8 cellular contexts compared by ENCODE assay signal in genomic region chr16:20849587-20850390, GRCh38. TPM values are rescaled to one million over a fixed set of nuclear protein-coding genes. Genes with fewer than 3 reads are reported as not detected.
DNase-seq lines count a peak whose midpoint lies in the region; ATAC-seq and TF ChIP-seq lines count a peak whose summit lies in the region.

No MANE protein-coding gene starts in this region.

- no peaks in the 10 kb centered on the region for H3K9me3 ChIP-seq in HCT116 (ENCODE audit: control insufficient read depth in 1 of 2, insufficient read depth in 1 of 2, low read depth in 1 of 2, low read length in 2 of 2)
- H3K9me3 ChIP-seq in OCI-LY7 (ENCODE audit: low read length): no peaks in the 10 kb centered on the region
- H3K9me3 ChIP-seq in esophagus muscularis mucosa: no peaks in the 10 kb centered on the region

- CTCF ChIA-PET in HCT116 (lab: Charles Lee): interaction anchor here (0.6 to 3.2 kb wide), 17 partner anchors 16 to 1471 kb away, joined by 3 to 41 read pairs (median 5); partner anchors contain the start of genes ERI2 and REXO5
- CTCF ChIA-PET in OCI-LY7 (lab: Charles Lee; ENCODE audit: unreplicated experiment): interaction anchor here (0.6 kb wide), 1 partner anchor 18 kb away, joined by 3 read pairs; no protein-coding TSS in a partner anchor

- H3K36me3 Mint-ChIP-seq in natural killer cell treated with Interleukin-12 subunit alpha and Interleukin-12 subunit beta and Interleukin-15 and Interleukin-18, amount 100 ng/mL, for 72 hours: no peaks in the 10 kb centered on the region

- 43% methylated on average over 6 of the region's 6 CpGs for WGBS in esophagus muscularis mucosa

- H3K4me3 ChIP-seq in HCT116 (replicated peaks in 1 of 2; ENCODE audit: low read depth in 1 of 2, low read length in 2 of 2) (no peak overlapping the region), OCI-LY7 (ENCODE audit: low read depth, low read length, poor library complexity, severe bottlenecking) (no peak overlapping the region), esophagus muscularis mucosa (no peak overlapping the region)

- H3K79me2 ChIP-seq in HCT116 (ENCODE audit: insufficient read depth, low read length): no peaks in the 10 kb centered on the region
- H3K79me2 ChIP-seq in OCI-LY7 (ENCODE audit: insufficient read depth, low read depth, low read length): no peaks in the 10 kb centered on the region

- no peak for TF ChIP-seq EP300 in esophagus muscularis mucosa (IDR thresholded peaks at IDR 0.05)

- peak; percentile 98 for TF ChIP-seq RAD21 in HCT116 (IDR thresholded peaks at IDR 0.05; ENCODE audit: low read depth)

- no peaks in the 10 kb centered on the region for H3K27me3 Mint-ChIP-seq in natural killer cell treated with Interleukin-12 subunit alpha and Interleukin-12 subunit beta and Interleukin-15 and Interleukin-18, amount 100 ng/mL, for 72 hours

- H3K9ac ChIP-seq in HCT116 (ENCODE audit: low read length): no peak overlapping the region

- ATAC-seq in HCT116: peak; percentile 68
- ATAC-seq in natural killer cell treated with Interleukin-12 subunit alpha and Interleukin-12 subunit beta and Interleukin-15 and Interleukin-18, amount 100 ng/mL, for 72 hours: peak; percentile 65
- no peak for ATAC-seq in GM21423 (IDR thresholded peaks at IDR 0.05; ENCODE audit: unreplicated experiment)

- POLR2A ChIA-PET in HCT116 (lab: Charles Lee): interaction anchor here (0.7 to 1.6 kb wide), 4 partner anchors 17 to 451 kb away, joined by 3 to 4 read pairs (median 4); no protein-coding TSS in a partner anchor
- POLR2A ChIA-PET in OCI-LY7 (lab: Charles Lee): interaction anchor here (0.6 to 1.0 kb wide), 3 partner anchors 109 to 1922 kb away, joined by 3 read pairs; no protein-coding TSS in a partner anchor

- H3K27me3 ChIP-seq in HCT116 (ENCODE audit: insufficient read depth, low read length) (no peaks in the 10 kb centered on the region), esophagus muscularis mucosa (no peaks in the 10 kb centered on the region)

- peak; percentile 96 for TF ChIP-seq CTCF in C4-2B (conservative IDR thresholded peaks at IDR 0.05)
- TF ChIP-seq CTCF in HCT116 (IDR thresholded peaks at IDR 0.05 in 2 of 3, conservative IDR thresholded peaks at IDR 0.05 in 1 of 3; ENCODE audit: borderline replicate concordance in 1 of 3, insufficient read depth in 1 of 3, low read depth in 2 of 3, low read length in 2 of 3): peak; percentile 89 to 99 (median 97); a peak in 5 of 6 replicates
- peak; percentile 99 for TF ChIP-seq CTCF in OCI-LY7 (conservative IDR thresholded peaks at IDR 0.05; ENCODE audit: low read length)
- peak in 2 of 3 experiments; percentile 98 to 99 for TF ChIP-seq CTCF in esophagus muscularis mucosa (IDR thresholded peaks at IDR 0.05)

- peaks cover 19 to 22% of the 10 kb centered on the region in 2 experiments for H3K4me1 ChIP-seq in HCT116 (ENCODE audit: control insufficient read depth in 1 of 2, insufficient read depth in 2 of 2, low read length in 2 of 2)
- H3K4me1 ChIP-seq in OCI-LY7 (ENCODE audit: insufficient read depth, low read length, poor library complexity, severe bottlenecking): no peaks in the 10 kb centered on the region
- peaks cover 46 to 51% (median 49%) of the 10 kb centered on the region in 4 donors for H3K4me1 ChIP-seq in esophagus muscularis mucosa

- peak overlapping the region; percentile 15 to 53 for H3K27ac Mint-ChIP-seq in natural killer cell treated with Interleukin-12 subunit alpha and Interleukin-12 subunit beta and Interleukin-15 and Interleukin-18, amount 100 ng/mL, for 72 hours

- H3K4me2 ChIP-seq in HCT116 (ENCODE audit: low read length) (no peak overlapping the region), OCI-LY7 (ENCODE audit: low read length) (no peak overlapping the region)

- peak overlapping the region; percentile 2 for H3K4me3 Mint-ChIP-seq in natural killer cell treated with Interleukin-12 subunit alpha and Interleukin-12 subunit beta and Interleukin-15 and Interleukin-18, amount 100 ng/mL, for 72 hours

- peaks cover 26 to 43% of the 10 kb centered on the region in 2 donors for H3K4me1 Mint-ChIP-seq in natural killer cell treated with Interleukin-12 subunit alpha and Interleukin-12 subunit beta and Interleukin-15 and Interleukin-18, amount 100 ng/mL, for 72 hours (ENCODE audit: low read depth in 2 of 2)

- H3K9me3 Mint-ChIP-seq in natural killer cell treated with Interleukin-12 subunit alpha and Interleukin-12 subunit beta and Interleukin-15 and Interleukin-18, amount 100 ng/mL, for 72 hours: no peaks in the 10 kb centered on the region

- H4K20me1 ChIP-seq in HCT116 (ENCODE audit: insufficient read depth) (no peaks in the 10 kb centered on the region), OCI-LY7 (ENCODE audit: insufficient read depth, low read length) (no peaks in the 10 kb centered on the region; the same call in 1 of the 2 replicates)

- H2AFZ ChIP-seq in HCT116 (ENCODE audit: low read depth, low read length, poor library complexity, severe bottlenecking): no peak overlapping the region
- no peak overlapping the region for H2AFZ ChIP-seq in OCI-LY7 (ENCODE audit: low read length)

- H3K27ac ChIP-seq in C4-2B (no peak overlapping the region), HCT116 (ENCODE audit: low read depth, low read length) (no peak overlapping the region), OCI-LY7 (ENCODE audit: low read depth, low read length, poor library complexity, severe bottlenecking) (no peak overlapping the region), esophagus muscularis mucosa (replicated peaks in 1 of 4) (peak overlapping the region; percentile 79 to 91 (median 85))

- RAD21 ChIA-PET in HCT116 (lab: Charles Lee; ENCODE audit: low non-redundant PET in 1 of 2, low total read pairs in 2 of 2, uncharacterized antibody in 2 of 2, unreplicated experiment in 2 of 2): interaction anchor here (0.6 to 1.7 kb wide), 4 partner anchors 89 to 339 kb away, joined by 3 to 11 read pairs (median 7); no protein-coding TSS in a partner anchor

- peak; percentile 40 for DNase-seq in HCT116 (ENCODE audit: low read depth, low spot score)
- DNase-seq in OCI-LY7 (ENCODE audit: low spot score): peak; percentile 56
- DNase-seq in activated T-cell treated with anti-CD3 and anti-CD28 coated beads for 24 hours (ENCODE audit: low read depth): peak; percentile 42
- DNase-seq in esophagus muscularis mucosa (ENCODE audit: extremely low spot score): no peak
- DNase-seq in natural killer cell treated with Interleukin-12 subunit alpha and Interleukin-12 subunit beta and Interleukin-15 and Interleukin-18, amount 100 ng/mL, for 72 hours (ENCODE audit: low spot score): peak; percentile 65
- peak; percentile 22 for DNase-seq in stimulated activated naive CD4-positive, alpha-beta T cell treated with Interleukin-2 at 50 U/mL for 16 hours (lab: John Stamatoyannopoulos, UW)

- no peaks in the 10 kb centered on the region; a peak in 1 of 4 replicates for H3K36me3 ChIP-seq in HCT116 (ENCODE audit: control insufficient read depth in 1 of 2, insufficient read depth in 2 of 2, low read length in 2 of 2)
- peaks cover 25% of the 10 kb centered on the region for H3K36me3 ChIP-seq in OCI-LY7 (ENCODE audit: insufficient read depth, low read length)
- peaks cover 0 to 2% (median under 1%) of the 10 kb centered on the region in 4 donors for H3K36me3 ChIP-seq in esophagus muscularis mucosa

- no peak for TF ChIP-seq POLR2A in HCT116 (IDR thresholded peaks at IDR 0.05; ENCODE audit: borderline replicate concordance, extremely low read depth, insufficient read depth, insufficient read length)
- TF ChIP-seq POLR2A in esophagus muscularis mucosa (IDR thresholded peaks at IDR 0.05; ENCODE audit: low read depth): no peak

- BruUV-seq in HCT116 (replicated peaks; lab: Mats Ljungman, UMichigan): no TSS peak
- no TSS peak for BruUV-seq in OCI-LY7 (replicated peaks; lab: Mats Ljungman, UMichigan)

- H3K9me2 ChIP-seq in HCT116 (ENCODE audit: insufficient read depth) (no peaks in the 10 kb centered on the region), OCI-LY7 (ENCODE audit: insufficient read depth, low read length) (no peaks in the 10 kb centered on the region)

- intact Hi-C loops in HCT116 (cut with micrococcal nuclease): loop anchor here (1.0 to 5.0 kb wide), 7 partner anchors 53 to 1828 kb away; partner anchors contain the start of genes DCUN1D3, LDAF1 and LYRM1
- intact Hi-C loops in OCI-LY7 (cut with micrococcal nuclease; ENCODE audit: unreplicated experiment): loop anchor here (1.0 to 2.0 kb wide), 3 partner anchors 59 to 235 kb away; no protein-coding TSS in a partner anchor
- intact Hi-C loops in esophagus muscularis mucosa (cut with DNase I): loop anchor here (1.0 to 10.0 kb wide), 2 partner anchors 95 to 234 kb away; no protein-coding TSS in a partner anchor

TF ChIP-seq in HCT116, 20 proteins besides CTCF, POLR2A, EP300 and RAD21 (continues in another document):
- TF ChIP-seq, protein P1, sequence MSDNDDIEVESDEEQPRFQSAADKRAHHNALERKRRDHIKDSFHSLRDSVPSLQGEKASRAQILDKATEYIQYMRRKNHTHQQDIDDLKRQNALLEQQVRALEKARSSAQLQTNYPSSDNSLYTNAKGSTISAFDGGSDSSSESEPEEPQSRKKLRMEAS (IDR thresholded peaks at IDR 0.05): no peak

RNA-seq across cellular contexts. Expression of gene REXO5, which starts 43.5 kb away (rescaled TPM):
- total RNA-seq in HCT116 (2021; ENCODE audit: unreplicated experiment) (10.5 TPM), OCI-LY7 (2022) (38.9 and 50.7 TPM in 2 replicates), esophagus muscularis mucosa (1 to 10 TPM; 2.0 to 4.9 (median 2.7) TPM)
- polyA plus RNA-seq in HCT116 (2012): 4.7 and 9.0 TPM in 2 replicates
- total RNA-seq in OCI-LY7 (2014; rRNA removed; shearing (Covaris generic)): 26.5 and 29.7 TPM in 2 replicates
- 10 to 100 TPM in 1 of 2 donors, 1 to 10 TPM in 1; 8.3 to 15.8 TPM for total RNA-seq in natural killer cell treated with Interleukin-12 subunit alpha and Interleukin-12 subunit beta and Interleukin-15 and Interleukin-18, amount 100 ng/mL, for 72 hours

RNA-seq across cellular contexts. Expression of gene ERI2, which starts 43.5 kb away (rescaled TPM):
- total RNA-seq in HCT116 (2021; ENCODE audit: unreplicated experiment): 42.1 TPM
- polyA plus RNA-seq in HCT116 (2012): 13.7 and 15.8 TPM in 2 replicates
- 34.3 and 48.0 TPM in 2 replicates for total RNA-seq in OCI-LY7 (2014; rRNA removed; shearing (Covaris generic))
- 39.7 and 41.8 TPM in 2 replicates for total RNA-seq in OCI-LY7 (2022)
- 10 to 100 TPM in 3 of 4 donors, 1 to 10 TPM in 1; 8.3 to 21.2 (median 13.6) TPM for total RNA-seq in esophagus muscularis mucosa
- 10 to 100 TPM; 14.7 to 22.8 TPM for total RNA-seq in natural killer cell treated with Interleukin-12 subunit alpha and Interleukin-12 subunit beta and Interleukin-15 and Interleukin-18, amount 100 ng/mL, for 72 hours

RNA-seq across cellular contexts. Expression of gene DCUN1D3, which starts 50.4 kb away (rescaled TPM):
- 16.4 TPM for total RNA-seq in HCT116 (2021; ENCODE audit: unreplicated experiment)
- polyA plus RNA-seq in HCT116 (2012): 7.4 and 7.7 TPM in 2 replicates
- 3.1 and 3.3 TPM in 2 replicates for total RNA-seq in OCI-LY7 (2014; rRNA removed; shearing (Covaris generic))
- total RNA-seq in OCI-LY7 (2022): 4.5 and 5.1 TPM in 2 replicates
- 10 to 100 TPM; 18.3 to 37.4 (median 27.8) TPM for total RNA-seq in esophagus muscularis mucosa
- 10 to 100 TPM; 36.7 to 47.4 TPM for total RNA-seq in natural killer cell treated with Interleukin-12 subunit alpha and Interleukin-12 subunit beta and Interleukin-15 and Interleukin-18, amount 100 ng/mL, for 72 hours

RNA-seq across cellular contexts. Expression of gene LYRM1, which starts 50.8 kb away (rescaled TPM):
- total RNA-seq in HCT116 (2021; ENCODE audit: unreplicated experiment) (26.7 TPM), OCI-LY7 (2022) (23.3 and 24.0 TPM in 2 replicates), esophagus muscularis mucosa (10 to 100 TPM; 38.9 to 69.2 (median 46.4) TPM)
- 41.5 and 44.9 TPM in 2 replicates for polyA plus RNA-seq in HCT116 (2012)
- 24.0 and 24.3 TPM in 2 replicates for total RNA-seq in OCI-LY7 (2014; rRNA removed; shearing (Covaris generic))
- total RNA-seq in natural killer cell treated with Interleukin-12 subunit alpha and Interleukin-12 subunit beta and Interleukin-15 and Interleukin-18, amount 100 ng/mL, for 72 hours: 10 to 100 TPM; 39.0 to 52.2 TPM

Comparison
In these comparisons a context has a peak if more than half of its experiments do, and no peak if none do; other contexts are left out.
1. H3K27ac ChIP-seq: peak in esophagus muscularis mucosa (4 of 4); none in C4-2B (single experiment), HCT116 (single experiment) and OCI-LY7 (single experiment).
2. Peak in every context shown above with its lines, with median percentiles within 50 percentile points of each other: CTCF ChIP-seq.